In the genomic region with DNA sequence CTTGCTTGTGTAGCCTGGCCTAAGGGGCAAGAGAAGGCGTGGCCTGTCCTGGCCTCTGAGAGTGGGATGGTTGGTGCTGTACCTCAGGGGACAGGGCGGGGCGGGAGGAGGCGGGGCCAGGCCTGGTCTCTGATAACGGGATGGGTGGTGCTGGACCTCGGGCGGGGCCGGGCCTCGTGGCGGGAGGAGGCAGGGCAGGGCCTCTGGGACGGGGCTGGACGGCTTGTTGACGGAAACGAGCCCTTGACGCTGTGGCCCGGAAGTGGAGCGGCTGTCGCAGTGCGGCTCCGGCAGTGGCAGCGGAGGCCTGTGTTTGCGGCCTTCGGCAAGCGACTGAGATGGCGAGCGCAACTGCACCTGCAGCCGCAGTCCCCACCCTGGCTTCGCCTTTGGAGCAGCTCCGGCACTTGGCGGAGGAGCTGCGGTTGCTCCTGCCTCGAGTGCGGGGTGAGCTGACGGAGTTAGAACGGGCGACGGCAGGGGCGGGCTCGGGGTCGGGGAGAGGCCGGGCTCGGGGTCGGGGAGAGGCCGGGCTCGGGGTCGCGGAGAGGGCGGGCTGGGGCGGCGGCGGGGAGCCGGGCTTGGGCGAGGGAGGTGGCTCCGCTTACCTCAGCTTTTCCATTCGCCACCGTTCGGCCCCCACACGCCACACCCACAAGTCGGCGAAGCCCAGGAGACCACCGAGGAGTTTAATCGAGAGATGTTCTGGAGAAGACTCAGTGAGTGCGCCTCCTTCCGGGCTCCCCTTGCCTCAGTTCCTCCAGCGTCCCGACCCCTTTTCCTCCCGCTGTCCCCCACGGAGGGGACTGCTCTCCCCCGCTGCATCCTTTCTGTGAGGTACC, we compare ENCODE assay signal across 1 cellular context.
TF ChIP-seq lines count a peak whose summit lies in the region.

A gene with protein sequence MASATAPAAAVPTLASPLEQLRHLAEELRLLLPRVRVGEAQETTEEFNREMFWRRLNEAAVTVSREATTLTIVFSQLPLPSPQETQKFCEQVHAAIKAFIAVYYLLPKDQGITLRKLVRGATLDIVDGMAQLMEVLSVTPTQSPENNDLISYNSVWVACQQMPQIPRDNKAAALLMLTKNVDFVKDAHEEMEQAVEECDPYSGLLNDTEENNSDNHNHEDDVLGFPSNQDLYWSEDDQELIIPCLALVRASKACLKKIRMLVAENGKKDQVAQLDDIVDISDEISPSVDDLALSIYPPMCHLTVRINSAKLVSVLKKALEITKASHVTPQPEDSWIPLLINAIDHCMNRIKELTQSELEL (plus strand): TSS at position 243 of the 842 bp plus-strand sequence. CDS start 96 bp downstream, at position 339.

TF ChIP-seq in K562, 482 proteins besides CTCF, POLR2A, EP300 and RAD21 (continued from another document and continues in another):
- TF ChIP-seq, protein P1, sequence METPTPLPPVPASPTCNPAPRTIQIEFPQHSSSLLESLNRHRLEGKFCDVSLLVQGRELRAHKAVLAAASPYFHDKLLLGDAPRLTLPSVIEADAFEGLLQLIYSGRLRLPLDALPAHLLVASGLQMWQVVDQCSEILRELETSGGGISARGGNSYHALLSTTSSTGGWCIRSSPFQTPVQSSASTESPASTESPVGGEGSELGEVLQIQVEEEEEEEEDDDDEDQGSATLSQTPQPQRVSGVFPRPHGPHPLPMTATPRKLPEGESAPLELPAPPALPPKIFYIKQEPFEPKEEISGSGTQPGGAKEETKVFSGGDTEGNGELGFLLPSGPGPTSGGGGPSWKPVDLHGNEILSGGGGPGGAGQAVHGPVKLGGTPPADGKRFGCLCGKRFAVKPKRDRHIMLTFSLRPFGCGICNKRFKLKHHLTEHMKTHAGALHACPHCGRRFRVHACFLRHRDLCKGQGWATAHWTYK (CRISPR knock-in tag; IDR thresholded peaks at IDR 0.05) = peak; percentile 71; the same call in 1 of the 2 replicates
- TF ChIP-seq, protein P2, sequence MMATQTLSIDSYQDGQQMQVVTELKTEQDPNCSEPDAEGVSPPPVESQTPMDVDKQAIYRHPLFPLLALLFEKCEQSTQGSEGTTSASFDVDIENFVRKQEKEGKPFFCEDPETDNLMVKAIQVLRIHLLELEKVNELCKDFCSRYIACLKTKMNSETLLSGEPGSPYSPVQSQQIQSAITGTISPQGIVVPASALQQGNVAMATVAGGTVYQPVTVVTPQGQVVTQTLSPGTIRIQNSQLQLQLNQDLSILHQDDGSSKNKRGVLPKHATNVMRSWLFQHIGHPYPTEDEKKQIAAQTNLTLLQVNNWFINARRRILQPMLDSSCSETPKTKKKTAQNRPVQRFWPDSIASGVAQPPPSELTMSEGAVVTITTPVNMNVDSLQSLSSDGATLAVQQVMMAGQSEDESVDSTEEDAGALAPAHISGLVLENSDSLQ (IDR thresholded peaks at IDR 0.05) = peak; percentile 77
- no peak for TF ChIP-seq ZNF445 (CRISPR knock-in tag; IDR thresholded peaks at IDR 0.05; ENCODE audit: low read depth)
- TF ChIP-seq OTX1 (CRISPR knock-in tag; IDR thresholded peaks at IDR 0.05) = 0 out of 2 replicates have a peak, but pooled peaks have one; percentile 35
- TF ChIP-seq, protein P3, sequence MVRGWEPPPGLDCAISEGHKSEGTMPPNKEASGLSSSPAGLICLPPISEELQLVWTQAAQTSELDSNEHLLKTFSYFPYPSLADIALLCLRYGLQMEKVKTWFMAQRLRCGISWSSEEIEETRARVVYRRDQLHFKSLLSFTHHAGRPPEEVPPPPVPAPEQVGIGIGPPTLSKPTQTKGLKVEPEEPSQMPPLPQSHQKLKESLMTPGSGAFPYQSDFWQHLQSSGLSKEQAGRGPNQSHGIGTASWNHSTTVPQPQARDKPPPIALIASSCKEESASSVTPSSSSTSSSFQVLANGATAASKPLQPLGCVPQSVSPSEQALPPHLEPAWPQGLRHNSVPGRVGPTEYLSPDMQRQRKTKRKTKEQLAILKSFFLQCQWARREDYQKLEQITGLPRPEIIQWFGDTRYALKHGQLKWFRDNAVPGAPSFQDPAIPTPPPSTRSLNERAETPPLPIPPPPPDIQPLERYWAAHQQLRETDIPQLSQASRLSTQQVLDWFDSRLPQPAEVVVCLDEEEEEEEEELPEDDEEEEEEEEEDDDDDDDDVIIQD (CRISPR knock-in tag; IDR thresholded peaks at IDR 0.05) = no peak
- TF ChIP-seq DMBX1 (CRISPR knock-in tag; IDR thresholded peaks at IDR 0.05; ENCODE audit: borderline replicate concordance) = no peak
- TF ChIP-seq, protein P4, sequence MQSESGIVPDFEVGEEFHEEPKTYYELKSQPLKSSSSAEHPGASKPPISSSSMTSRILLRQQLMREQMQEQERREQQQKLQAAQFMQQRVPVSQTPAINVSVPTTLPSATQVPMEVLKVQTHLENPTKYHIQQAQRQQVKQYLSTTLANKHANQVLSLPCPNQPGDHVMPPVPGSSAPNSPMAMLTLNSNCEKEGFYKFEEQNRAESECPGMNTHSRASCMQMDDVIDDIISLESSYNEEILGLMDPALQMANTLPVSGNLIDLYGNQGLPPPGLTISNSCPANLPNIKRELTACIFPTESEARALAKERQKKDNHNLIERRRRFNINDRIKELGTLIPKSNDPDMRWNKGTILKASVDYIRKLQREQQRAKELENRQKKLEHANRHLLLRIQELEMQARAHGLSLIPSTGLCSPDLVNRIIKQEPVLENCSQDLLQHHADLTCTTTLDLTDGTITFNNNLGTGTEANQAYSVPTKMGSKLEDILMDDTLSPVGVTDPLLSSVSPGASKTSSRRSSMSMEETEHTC (IDR thresholded peaks at IDR 0.05) = peak; percentile 67; the same call in 1 of the 2 replicates
- peak; percentile 98 for TF ChIP-seq ELF1 (tag; IDR thresholded peaks at IDR 0.05)
- no peak for TF ChIP-seq ZNF696 (CRISPR knock-in tag; conservative IDR thresholded peaks at IDR 0.05)
- TF ChIP-seq NCOA6 (IDR thresholded peaks at IDR 0.05) = no peak
- no peak for TF ChIP-seq ZC3H8 (IDR thresholded peaks at IDR 0.05)
- no peak for TF ChIP-seq ZNF561 (CRISPR knock-in tag; conservative IDR thresholded peaks at IDR 0.05)
- TF ChIP-seq NBN (IDR thresholded peaks at IDR 0.05; ENCODE audit: low read depth) = no peak
- TF ChIP-seq ZNF79 (CRISPR knock-in tag; IDR thresholded peaks at IDR 0.05; ENCODE audit: low read depth) = no peak
- TF ChIP-seq HDAC8 (tag; IDR thresholded peaks at IDR 0.05) = no peak
- TF ChIP-seq XRCC4 (IDR thresholded peaks at IDR 0.05; ENCODE audit: extremely low read depth, insufficient read depth, insufficient read length) = no peak
- TF ChIP-seq, protein P5, sequence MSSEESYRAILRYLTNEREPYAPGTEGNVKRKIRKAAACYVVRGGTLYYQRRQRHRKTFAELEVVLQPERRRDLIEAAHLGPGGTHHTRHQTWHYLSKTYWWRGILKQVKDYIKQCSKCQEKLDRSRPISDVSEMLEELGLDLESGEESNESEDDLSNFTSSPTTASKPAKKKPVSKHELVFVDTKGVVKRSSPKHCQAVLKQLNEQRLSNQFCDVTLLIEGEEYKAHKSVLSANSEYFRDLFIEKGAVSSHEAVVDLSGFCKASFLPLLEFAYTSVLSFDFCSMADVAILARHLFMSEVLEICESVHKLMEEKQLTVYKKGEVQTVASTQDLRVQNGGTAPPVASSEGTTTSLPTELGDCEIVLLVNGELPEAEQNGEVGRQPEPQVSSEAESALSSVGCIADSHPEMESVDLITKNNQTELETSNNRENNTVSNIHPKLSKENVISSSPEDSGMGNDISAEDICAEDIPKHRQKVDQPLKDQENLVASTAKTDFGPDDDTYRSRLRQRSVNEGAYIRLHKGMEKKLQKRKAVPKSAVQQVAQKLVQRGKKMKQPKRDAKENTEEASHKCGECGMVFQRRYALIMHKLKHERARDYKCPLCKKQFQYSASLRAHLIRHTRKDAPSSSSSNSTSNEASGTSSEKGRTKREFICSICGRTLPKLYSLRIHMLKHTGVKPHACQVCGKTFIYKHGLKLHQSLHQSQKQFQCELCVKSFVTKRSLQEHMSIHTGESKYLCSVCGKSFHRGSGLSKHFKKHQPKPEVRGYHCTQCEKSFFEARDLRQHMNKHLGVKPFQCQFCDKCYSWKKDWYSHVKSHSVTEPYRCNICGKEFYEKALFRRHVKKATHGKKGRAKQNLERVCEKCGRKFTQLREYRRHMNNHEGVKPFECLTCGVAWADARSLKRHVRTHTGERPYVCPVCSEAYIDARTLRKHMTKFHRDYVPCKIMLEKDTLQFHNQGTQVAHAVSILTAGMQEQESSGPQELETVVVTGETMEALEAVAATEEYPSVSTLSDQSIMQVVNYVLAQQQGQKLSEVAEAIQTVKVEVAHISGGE (CRISPR knock-in tag; IDR thresholded peaks at IDR 0.05) = peak in 1 of 3 experiments; percentile 88; a peak in 3 of 6 replicates
- TF ChIP-seq, protein P6, sequence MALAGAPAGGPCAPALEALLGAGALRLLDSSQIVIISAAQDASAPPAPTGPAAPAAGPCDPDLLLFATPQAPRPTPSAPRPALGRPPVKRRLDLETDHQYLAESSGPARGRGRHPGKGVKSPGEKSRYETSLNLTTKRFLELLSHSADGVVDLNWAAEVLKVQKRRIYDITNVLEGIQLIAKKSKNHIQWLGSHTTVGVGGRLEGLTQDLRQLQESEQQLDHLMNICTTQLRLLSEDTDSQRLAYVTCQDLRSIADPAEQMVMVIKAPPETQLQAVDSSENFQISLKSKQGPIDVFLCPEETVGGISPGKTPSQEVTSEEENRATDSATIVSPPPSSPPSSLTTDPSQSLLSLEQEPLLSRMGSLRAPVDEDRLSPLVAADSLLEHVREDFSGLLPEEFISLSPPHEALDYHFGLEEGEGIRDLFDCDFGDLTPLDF (CRISPR knock-in tag; IDR thresholded peaks at IDR 0.05) = 0 out of 2 replicates have a peak, but pooled peaks have one; percentile 71
- peak; percentile 90 for TF ChIP-seq GABPA (tag; conservative IDR thresholded peaks at IDR 0.05; ENCODE audit: low read depth)
- TF ChIP-seq SP2 (IDR thresholded peaks at IDR 0.05; ENCODE audit: extremely low read depth, low read depth, low read length, poor library complexity, severe bottlenecking) = no peak
- TF ChIP-seq ZNF785 (CRISPR knock-in tag; IDR thresholded peaks at IDR 0.05) = no peak
- no peak for TF ChIP-seq STAT5B (CRISPR knock-in tag; IDR thresholded peaks at IDR 0.05)
- no peak for TF ChIP-seq CBFB (CRISPR knock-in tag; IDR thresholded peaks at IDR 0.05)
- no peak for TF ChIP-seq CAMTA2 (CRISPR knock-in tag; conservative IDR thresholded peaks at IDR 0.05)
- TF ChIP-seq, protein P7, sequence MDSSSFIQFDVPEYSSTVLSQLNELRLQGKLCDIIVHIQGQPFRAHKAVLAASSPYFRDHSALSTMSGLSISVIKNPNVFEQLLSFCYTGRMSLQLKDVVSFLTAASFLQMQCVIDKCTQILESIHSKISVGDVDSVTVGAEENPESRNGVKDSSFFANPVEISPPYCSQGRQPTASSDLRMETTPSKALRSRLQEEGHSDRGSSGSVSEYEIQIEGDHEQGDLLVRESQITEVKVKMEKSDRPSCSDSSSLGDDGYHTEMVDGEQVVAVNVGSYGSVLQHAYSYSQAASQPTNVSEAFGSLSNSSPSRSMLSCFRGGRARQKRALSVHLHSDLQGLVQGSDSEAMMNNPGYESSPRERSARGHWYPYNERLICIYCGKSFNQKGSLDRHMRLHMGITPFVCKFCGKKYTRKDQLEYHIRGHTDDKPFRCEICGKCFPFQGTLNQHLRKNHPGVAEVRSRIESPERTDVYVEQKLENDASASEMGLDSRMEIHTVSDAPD (CRISPR knock-in tag; IDR thresholded peaks at IDR 0.05) = no peak
- no peak for TF ChIP-seq TSC22D4 (tag; IDR thresholded peaks at IDR 0.05)
- no peak for TF ChIP-seq PPARD (CRISPR knock-in tag; IDR thresholded peaks at IDR 0.05)
- TF ChIP-seq FOXJ3 (CRISPR knock-in tag; IDR thresholded peaks at IDR 0.05) = no peak
- peak; percentile 86 for TF ChIP-seq POLR2H (tag; IDR thresholded peaks at IDR 0.05; ENCODE audit: low read depth)
- peak; percentile 52; the same call in 1 of the 2 replicates for TF ChIP-seq SPI1 (IDR thresholded peaks at IDR 0.05; ENCODE audit: borderline replicate concordance, low read depth, low read length)
- no peak for TF ChIP-seq GTF2A2 (tag; IDR thresholded peaks at IDR 0.05)
- no peak; the same call in 1 of the 2 replicates for TF ChIP-seq GATAD2A (IDR thresholded peaks at IDR 0.05)
- no peak for TF ChIP-seq ZBTB8A (IDR thresholded peaks at IDR 0.05; ENCODE audit: partially characterized antibody)
- TF ChIP-seq FOS (IDR thresholded peaks at IDR 0.05; ENCODE audit: extremely low read depth, insufficient read length) = no peak
- no peak for TF ChIP-seq ZNF75A (CRISPR knock-in tag; IDR thresholded peaks at IDR 0.05)
- TF ChIP-seq, protein P8, sequence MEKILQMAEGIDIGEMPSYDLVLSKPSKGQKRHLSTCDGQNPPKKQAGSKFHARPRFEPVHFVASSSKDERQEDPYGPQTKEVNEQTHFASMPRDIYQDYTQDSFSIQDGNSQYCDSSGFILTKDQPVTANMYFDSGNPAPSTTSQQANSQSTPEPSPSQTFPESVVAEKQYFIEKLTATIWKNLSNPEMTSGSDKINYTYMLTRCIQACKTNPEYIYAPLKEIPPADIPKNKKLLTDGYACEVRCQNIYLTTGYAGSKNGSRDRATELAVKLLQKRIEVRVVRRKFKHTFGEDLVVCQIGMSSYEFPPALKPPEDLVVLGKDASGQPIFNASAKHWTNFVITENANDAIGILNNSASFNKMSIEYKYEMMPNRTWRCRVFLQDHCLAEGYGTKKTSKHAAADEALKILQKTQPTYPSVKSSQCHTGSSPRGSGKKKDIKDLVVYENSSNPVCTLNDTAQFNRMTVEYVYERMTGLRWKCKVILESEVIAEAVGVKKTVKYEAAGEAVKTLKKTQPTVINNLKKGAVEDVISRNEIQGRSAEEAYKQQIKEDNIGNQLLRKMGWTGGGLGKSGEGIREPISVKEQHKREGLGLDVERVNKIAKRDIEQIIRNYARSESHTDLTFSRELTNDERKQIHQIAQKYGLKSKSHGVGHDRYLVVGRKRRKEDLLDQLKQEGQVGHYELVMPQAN (IDR thresholded peaks at IDR 0.05; ENCODE audit: borderline replicate concordance) = peak; percentile 82; the same call in 1 of the 2 replicates
- TF ChIP-seq SAP30 (IDR thresholded peaks at IDR 0.05; ENCODE audit: borderline replicate concordance, insufficient read depth, low read depth, low read length, poor library complexity, severe bottlenecking) = peak; percentile 82
- no peak for TF ChIP-seq ZNF175 (CRISPR knock-in tag; IDR thresholded peaks at IDR 0.05; ENCODE audit: low read depth)
- no peak for TF ChIP-seq ZNF232 (CRISPR knock-in tag; IDR thresholded peaks at IDR 0.05)
- no peak for TF ChIP-seq TAL1 (IDR thresholded peaks at IDR 0.05)
